Comparison of ENCODE assay signal across 11 cellular contexts in genomic region chr2:12787891-12788783, GRCh38.
DNase-seq lines count a peak whose midpoint lies in the region; ATAC-seq and TF ChIP-seq lines count a peak whose summit lies in the region.
"Had no signal": no experiment of that assay in that cellular context is flagged by ENCODE, and none has a peak within 500 bp of the region (broad histone marks: within the 10 kb centered on the region; RNA-seq: fewer than 3 reads in every experiment).

No MANE protein-coding gene starts in this region.

- peaks cover 6% of the 10 kb centered on the region for H3K4me1 Mint-ChIP-seq in MCF 10A (ENCODE audit: insufficient read depth, unreplicated experiment)
- H3K4me1 Mint-ChIP-seq: neural progenitor cell had no signal

- POLR2A ChIA-PET in MCF 10A (lab: Yijun Ruan, JAX): no interaction called here

- CTCF ChIA-PET in MCF 10A (lab: Yijun Ruan, JAX): interaction anchor here (0.7 to 1.0 kb wide), 2 partner anchors 9 to 942 kb away, joined by 4 read pairs; no protein-coding TSS in a partner anchor

- no peak overlapping the region for H3K9ac ChIP-seq in fibroblast of lung (ENCODE audit: insufficient read depth, low read length)
- H3K9ac ChIP-seq: neural progenitor cell had no signal

- H3K27me3 ChIP-seq in breast epithelium (no peaks in the 10 kb centered on the region), fibroblast of lung (ENCODE audit: control insufficient read depth, insufficient read depth, low read length) (no peaks in the 10 kb centered on the region), muscle layer of duodenum (ENCODE audit: low read depth, low read length) (no peaks in the 10 kb centered on the region), aorta (ENCODE audit: control insufficient read depth in 1 of 2, insufficient read depth in 2 of 2, low read length in 1 of 2) (no peaks in the 10 kb centered on the region)
- H3K27me3 ChIP-seq: cardiac muscle cell, neural progenitor cell had no signal

- 30 to 41% methylated on average over 7 of the region's 7 CpGs for WGBS in aorta, 2 donors

- intact Hi-C loops in breast epithelium (cut with DNase I; ENCODE audit: low total_unique reads) (no loop called here), MCF 10A (cut with micrococcal nuclease) (no loop called here), aorta (cut with DNase I) (no loop called here)

- H3K27ac Mint-ChIP-seq in MCF 10A (ENCODE audit: low read depth, unreplicated experiment): no peak overlapping the region
- H3K27ac Mint-ChIP-seq: neural progenitor cell had no signal

- no peak overlapping the region for H2AFZ ChIP-seq in fibroblast of lung (ENCODE audit: low read length)
- H2AFZ ChIP-seq: neural progenitor cell had no signal

- H3K4me1 ChIP-seq in breast epithelium (no peaks in the 10 kb centered on the region), fibroblast of lung (ENCODE audit: control insufficient read depth, extremely low read depth, insufficient read depth, low read length) (peaks cover 4% of the 10 kb centered on the region), muscle layer of duodenum (ENCODE audit: control insufficient read depth in 1 of 2, insufficient read depth in 2 of 2, low read length in 2 of 2) (no peaks in the 10 kb centered on the region), aorta (ENCODE audit: control insufficient read depth in 1 of 2, insufficient read depth in 2 of 2, low read length in 2 of 2) (no peaks in the 10 kb centered on the region)
- H3K4me1 ChIP-seq: neural progenitor cell had no signal

- H3K4me3 Mint-ChIP-seq in MCF 10A (ENCODE audit: unreplicated experiment): no peak overlapping the region
- H3K4me3 Mint-ChIP-seq: neural progenitor cell had no signal

- H3K9me3 ChIP-seq in breast epithelium (no peaks in the 10 kb centered on the region), fibroblast of lung (ENCODE audit: control insufficient read depth, insufficient read depth, low read depth, low read length) (no peaks in the 10 kb centered on the region), muscle layer of duodenum (ENCODE audit: control insufficient read depth in 1 of 2, low read length in 2 of 2) (no peaks in the 10 kb centered on the region), aorta (ENCODE audit: control insufficient read depth, low read length) (no peaks in the 10 kb centered on the region)

- TF ChIP-seq POLR2A in breast epithelium (IDR thresholded peaks at IDR 0.05): no peak

- TF ChIP-seq CTCF in breast epithelium (IDR thresholded peaks at IDR 0.05): no peak
- no peak for TF ChIP-seq CTCF in MCF 10A (IDR thresholded peaks at IDR 0.05; ENCODE audit: unreplicated experiment)
- TF ChIP-seq CTCF in fibroblast of lung (conservative IDR thresholded peaks at IDR 0.05 in 1 of 2, IDR thresholded peaks at IDR 0.05 in 1 of 2; ENCODE audit: low read depth in 1 of 2, low read length in 2 of 2): no peak

- H3K4me3 ChIP-seq in breast epithelium: no peak overlapping the region
- no peak overlapping the region for H3K4me3 ChIP-seq in fibroblast of lung (replicated peaks in 1 of 4; ENCODE audit: control extremely low read depth in 1 of 4, insufficient read depth in 1 of 4, low read depth in 3 of 4, low read length in 4 of 4)
- no peak overlapping the region for H3K4me3 ChIP-seq in muscle layer of duodenum (ENCODE audit: low read depth in 1 of 2, low read length in 2 of 2)
- no peak overlapping the region for H3K4me3 ChIP-seq in aorta (ENCODE audit: low read length in 2 of 2)
- H3K4me3 ChIP-seq: cardiac muscle cell, neural progenitor cell had no signal

- peak overlapping the region; percentile 62 to 63 for H3K27ac ChIP-seq in breast epithelium
- peak overlapping the region; percentile 52 for H3K27ac ChIP-seq in fibroblast of lung (ENCODE audit: insufficient read depth, low read length)
- H3K27ac ChIP-seq in muscle layer of duodenum (ENCODE audit: low read length): peak overlapping the region; percentile 26
- H3K27ac ChIP-seq in aorta (ENCODE audit: low read depth in 1 of 2, low read length in 2 of 2): peak overlapping the region in 1 of 2 donors; percentile 48
- H3K27ac ChIP-seq: cardiac muscle cell, neural progenitor cell had no signal

- no peaks in the 10 kb centered on the region for H4K20me1 ChIP-seq in fibroblast of lung (ENCODE audit: control insufficient read depth, extremely low read depth, insufficient read depth, low read length)

- no peaks in the 10 kb centered on the region for H3K9me3 Mint-ChIP-seq in MCF 10A (ENCODE audit: unreplicated experiment)

- H3K27me3 Mint-ChIP-seq in MCF 10A (ENCODE audit: insufficient read depth, unreplicated experiment): no peaks in the 10 kb centered on the region

- peaks cover 4% of the 10 kb centered on the region for H3K36me3 Mint-ChIP-seq in MCF 10A (ENCODE audit: insufficient read depth, unreplicated experiment)

- H3K36me3 ChIP-seq in breast epithelium (no peaks in the 10 kb centered on the region), fibroblast of lung (ENCODE audit: control insufficient read depth, insufficient read depth, low read length) (no peaks in the 10 kb centered on the region), muscle layer of duodenum (ENCODE audit: control insufficient read depth in 1 of 2, insufficient read depth in 2 of 2, low read length in 2 of 2) (no peaks in the 10 kb centered on the region), aorta (ENCODE audit: control insufficient read depth in 1 of 2, insufficient read depth in 2 of 2, low read length in 1 of 2) (no peaks in the 10 kb centered on the region)
- H3K36me3 ChIP-seq: cardiac muscle cell, neural progenitor cell had no signal

- H3K79me2 ChIP-seq in fibroblast of lung (ENCODE audit: control insufficient read depth, insufficient read depth, low read length): no peaks in the 10 kb centered on the region

- ATAC-seq in aorta (ENCODE audit: low FRiP score) (peak; percentile 74), GM21717 (IDR thresholded peaks at IDR 0.05; ENCODE audit: unreplicated experiment) (no peak)

- BruUV-seq in MCF 10A (replicated peaks; lab: Mats Ljungman, UMichigan): no TSS peak

- H3K4me2 ChIP-seq in fibroblast of lung (ENCODE audit: extremely low read depth, insufficient read depth, low read length): peak overlapping the region; percentile 39
- H3K4me2 ChIP-seq: neural progenitor cell had no signal

- DNase-seq in breast epithelium (ENCODE audit: low spot score in 2 of 2) (no peak), MCF 10A (ENCODE audit: unreplicated experiment) (no peak), fibroblast of lung (ENCODE audit: low read depth in 2 of 2) (peak; percentile 80 to 98), aorta (no peak), NCI-H82 (lab: John Stamatoyannopoulos, UW) (no peak)
- no peak for DNase-seq in stimulated activated CD4-positive, alpha-beta T cell treated with anti-CD3 and anti-CD28 coated beads, Interleukin-12 subunit alpha, Interleukin-12 subunit beta, amount 100 ng/mL, for 4 hours
- DNase-seq: NCI-H748 treated with DMSO at 0.1 percent for 48 hours had no signal

Comparison
In these comparisons a context has a peak if more than half of its experiments do, and no peak if none do; other contexts are left out.
1. DNase-seq: peak in fibroblast of lung (2 of 2); none in breast epithelium (0 of 2), MCF 10A (single experiment), aorta (0 of 2), NCI-H82 (single experiment) and stimulated activated CD4-positive, alpha-beta T cell treated with anti-CD3 and anti-CD28 coated beads, Interleukin-12 subunit alpha, Interleukin-12 subunit beta, amount 100 ng/mL, for 4 hours (single experiment).